In the genomic region with DNA sequence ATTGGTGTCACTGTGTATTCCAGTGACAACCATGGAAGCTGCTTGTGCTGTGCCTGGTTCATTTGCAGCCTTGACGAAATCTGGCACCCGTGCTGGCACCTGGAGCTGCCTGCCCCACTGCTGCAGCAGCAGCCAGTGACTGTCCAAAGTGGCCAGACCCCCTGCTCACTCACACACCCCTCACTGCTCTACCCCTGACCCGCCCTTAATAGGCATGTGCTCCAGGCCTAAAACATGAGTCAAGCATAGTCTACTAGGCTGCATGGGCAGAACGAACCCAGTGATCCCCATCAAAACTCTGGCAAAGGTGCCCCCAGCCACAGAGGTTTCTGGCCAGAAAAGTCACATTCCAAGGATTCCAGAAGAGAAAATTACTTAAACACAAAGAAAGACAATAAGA, we compare ENCODE assay signal across 27 cellular contexts. TPM values are rescaled to one million over a fixed set of nuclear protein-coding genes. Genes with fewer than 3 reads are reported as not detected.
"Had no signal": no experiment of that assay in that cellular context is flagged by ENCODE, and none has a peak within 500 bp of the region (broad histone marks: within the 10 kb centered on the region; RNA-seq: fewer than 3 reads in every experiment).

No MANE protein-coding gene starts in this region.

- H3K27ac ChIP-seq: ascending aorta, body of pancreas, SJSA1 had no signal

- DNase-seq: activated CD4-positive, alpha-beta T cell treated with anti-CD3 and anti-CD28 coated beads for 4 hours; activated CD8-positive, alpha-beta memory T cell treated with anti-CD3 and anti-CD28 coated beads, Interleukin-2, amount 50 U/mL, for 4 hours; activated CD8-positive, alpha-beta T cell treated with anti-CD3 and anti-CD28 coated beads for 36 hours; activated effector memory CD4-positive, alpha-beta T cell treated with anti-CD3 and anti-CD28 coated beads, Interleukin-2, amount 50 U/mL, for 16 hours; activated naive CD4-positive, alpha-beta T cell treated with Interleukin-2 at 50 U/mL for 16 hours; activated naive CD8-positive, alpha-beta T cell treated with anti-CD3 and anti-CD28 coated beads, Interleukin-2, amount 50 U/mL, for 24 hours; amniotic stem cell; body of pancreas; central memory CD4-positive, alpha-beta T cell; NCI-H1105 treated with DMSO at 0.1 percent for 48 hours; NCI-H1436 treated with DMSO at 0.1 percent for 48 hours; NCI-H187; NCI-H2081; NCI-H446; NCI-H524; SHP77; SW 1271 had no signal

- H3K36me3 Mint-ChIP-seq: activated naive CD4-positive, alpha-beta T cell treated with anti-CD3 and anti-CD28 coated beads, Interleukin-2, amount 50 U/mL, for 72 hours had no signal

- H3K9me3 Mint-ChIP-seq: activated CD8-positive, alpha-beta T cell treated with anti-CD3 and anti-CD28 coated beads for 36 hours; activated naive CD4-positive, alpha-beta T cell treated with anti-CD3 and anti-CD28 coated beads, Interleukin-2, amount 50 U/mL, for 72 hours; activated naive CD8-positive, alpha-beta T cell treated with anti-CD3 and anti-CD28 coated beads, Interleukin-2, amount 50 U/mL, for 24 hours; activated T-helper 1 cell treated with anti-CD3 and anti-CD28 coated beads, Interleukin-12 subunit alpha, Interleukin-12 subunit beta, Interleukin-2, Interleukin-4 antibody, amounts not matched to agents 30 ng/mL and 10 ng/mL and 1 ng/mL, durations not matched to agents 14 hours and 24 hours and 36 hours; T-helper 2 cell treated with Interferon-gamma antibody and Interleukin-4, amounts not matched to agents 5 μg/mL and 100 μg/mL, for 36 hours had no signal

- H3K27me3 ChIP-seq: ascending aorta, body of pancreas, SJSA1 had no signal

- H3K27ac Mint-ChIP-seq: activated CD8-positive, alpha-beta T cell treated with anti-CD3 and anti-CD28 coated beads for 36 hours; activated naive CD4-positive, alpha-beta T cell treated with anti-CD3 and anti-CD28 coated beads, Interleukin-2, amount 50 U/mL, for 72 hours; activated naive CD8-positive, alpha-beta T cell treated with anti-CD3 and anti-CD28 coated beads, Interleukin-2, amount 50 U/mL, for 24 hours; activated T-helper 1 cell treated with anti-CD3 and anti-CD28 coated beads, Interleukin-12 subunit alpha, Interleukin-12 subunit beta, Interleukin-2, Interleukin-4 antibody, amounts not matched to agents 30 ng/mL and 10 ng/mL and 1 ng/mL, durations not matched to agents 14 hours and 24 hours and 36 hours; T-helper 2 cell treated with Interferon-gamma antibody and Interleukin-4, amounts not matched to agents 5 μg/mL and 100 μg/mL, for 36 hours had no signal

- H3K4me1 Mint-ChIP-seq: activated naive CD8-positive, alpha-beta T cell treated with anti-CD3 and anti-CD28 coated beads, Interleukin-2, amount 50 U/mL, for 24 hours had no signal

- H3K4me1 ChIP-seq: ascending aorta, body of pancreas, SJSA1 had no signal

- H3K4me3 ChIP-seq: ascending aorta, body of pancreas, SJSA1 had no signal

- H3K36me3 ChIP-seq: ascending aorta, SJSA1 had no signal

- H3K27me3 Mint-ChIP-seq: activated CD8-positive, alpha-beta T cell treated with anti-CD3 and anti-CD28 coated beads for 36 hours had no signal

- H3K4me3 Mint-ChIP-seq: activated CD8-positive, alpha-beta T cell treated with anti-CD3 and anti-CD28 coated beads for 36 hours; activated naive CD8-positive, alpha-beta T cell treated with anti-CD3 and anti-CD28 coated beads, Interleukin-2, amount 50 U/mL, for 24 hours; activated T-helper 1 cell treated with anti-CD3 and anti-CD28 coated beads, Interleukin-12 subunit alpha, Interleukin-12 subunit beta, Interleukin-2, Interleukin-4 antibody, amounts not matched to agents 30 ng/mL and 10 ng/mL and 1 ng/mL, durations not matched to agents 14 hours and 24 hours and 36 hours; T-helper 2 cell treated with Interferon-gamma antibody and Interleukin-4, amounts not matched to agents 5 μg/mL and 100 μg/mL, for 36 hours had no signal

- H3K9me3 ChIP-seq: ascending aorta, body of pancreas, SJSA1 had no signal

- ATAC-seq: activated CD4-positive, CD25-positive, alpha-beta regulatory T cell treated with anti-CD3 and anti-CD28 coated beads, Interleukin-2, amount 50 U/mL, for 24 hours; activated CD8-positive, alpha-beta T cell treated with anti-CD3 and anti-CD28 coated beads for 36 hours; activated naive CD4-positive, alpha-beta T cell treated with anti-CD3 and anti-CD28 coated beads, Interleukin-2, amount 50 U/mL, for 72 hours; activated naive CD8-positive, alpha-beta T cell treated with anti-CD3 and anti-CD28 coated beads, Interleukin-2, amount 50 U/mL, for 24 hours; body of pancreas; SK-N-SH treated with all-trans-retinoic acid at 6 μM for 48 hours had no signal

RNA-seq across cellular contexts. Expression of gene PRAMEF1, which starts 7.7 kb away (rescaled TPM):
- total RNA-seq: activated CD8-positive, alpha-beta T cell treated with anti-CD3 and anti-CD28 coated beads for 36 hours; activated naive CD4-positive, alpha-beta T cell treated with anti-CD3 and anti-CD28 coated beads, Interleukin-2, amount 50 U/mL, for 72 hours; activated T-helper 1 cell treated with anti-CD3 and anti-CD28 coated beads, Interleukin-12 subunit alpha, Interleukin-12 subunit beta, Interleukin-2, Interleukin-4 antibody, amounts not matched to agents 30 ng/mL and 10 ng/mL and 1 ng/mL, durations not matched to agents 14 hours and 24 hours and 36 hours; ascending aorta; body of pancreas; bronchial epithelial cell; RPMI7951; SJSA1; T-helper 1 cell treated with Interleukin-12 subunit alpha and Interleukin-12 subunit beta and Interleukin-4 antibody, amounts not matched to agents 30 ng/mL and 1 ng/mL, for 36 hours had no signal

RNA-seq across cellular contexts. Expression of gene PRAMEF12, which starts 25.4 kb away (rescaled TPM):
- total RNA-seq: activated CD8-positive, alpha-beta T cell treated with anti-CD3 and anti-CD28 coated beads for 36 hours; activated naive CD4-positive, alpha-beta T cell treated with anti-CD3 and anti-CD28 coated beads, Interleukin-2, amount 50 U/mL, for 72 hours; activated T-helper 1 cell treated with anti-CD3 and anti-CD28 coated beads, Interleukin-12 subunit alpha, Interleukin-12 subunit beta, Interleukin-2, Interleukin-4 antibody, amounts not matched to agents 30 ng/mL and 10 ng/mL and 1 ng/mL, durations not matched to agents 14 hours and 24 hours and 36 hours; ascending aorta; body of pancreas; bronchial epithelial cell; RPMI7951; SJSA1; T-helper 1 cell treated with Interleukin-12 subunit alpha and Interleukin-12 subunit beta and Interleukin-4 antibody, amounts not matched to agents 30 ng/mL and 1 ng/mL, for 36 hours had no signal

RNA-seq across cellular contexts. Expression of gene PRAMEF11, which starts 32.3 kb away (rescaled TPM):
- total RNA-seq: activated CD8-positive, alpha-beta T cell treated with anti-CD3 and anti-CD28 coated beads for 36 hours; activated naive CD4-positive, alpha-beta T cell treated with anti-CD3 and anti-CD28 coated beads, Interleukin-2, amount 50 U/mL, for 72 hours; activated T-helper 1 cell treated with anti-CD3 and anti-CD28 coated beads, Interleukin-12 subunit alpha, Interleukin-12 subunit beta, Interleukin-2, Interleukin-4 antibody, amounts not matched to agents 30 ng/mL and 10 ng/mL and 1 ng/mL, durations not matched to agents 14 hours and 24 hours and 36 hours; ascending aorta; body of pancreas; bronchial epithelial cell; RPMI7951; SJSA1; T-helper 1 cell treated with Interleukin-12 subunit alpha and Interleukin-12 subunit beta and Interleukin-4 antibody, amounts not matched to agents 30 ng/mL and 1 ng/mL, for 36 hours had no signal

RNA-seq across cellular contexts. Expression of gene HNRNPCL1, which starts 49.6 kb away (rescaled TPM):
- total RNA-seq: activated CD8-positive, alpha-beta T cell treated with anti-CD3 and anti-CD28 coated beads for 36 hours; activated naive CD4-positive, alpha-beta T cell treated with anti-CD3 and anti-CD28 coated beads, Interleukin-2, amount 50 U/mL, for 72 hours; activated T-helper 1 cell treated with anti-CD3 and anti-CD28 coated beads, Interleukin-12 subunit alpha, Interleukin-12 subunit beta, Interleukin-2, Interleukin-4 antibody, amounts not matched to agents 30 ng/mL and 10 ng/mL and 1 ng/mL, durations not matched to agents 14 hours and 24 hours and 36 hours; ascending aorta; body of pancreas; bronchial epithelial cell; SJSA1; T-helper 1 cell treated with Interleukin-12 subunit alpha and Interleukin-12 subunit beta and Interleukin-4 antibody, amounts not matched to agents 30 ng/mL and 1 ng/mL, for 36 hours had no signal

RNA-seq across cellular contexts. Expression of gene CFAP107, which starts 52.9 kb away (rescaled TPM):
- total RNA-seq: activated CD8-positive, alpha-beta T cell treated with anti-CD3 and anti-CD28 coated beads for 36 hours; activated naive CD4-positive, alpha-beta T cell treated with anti-CD3 and anti-CD28 coated beads, Interleukin-2, amount 50 U/mL, for 72 hours; activated T-helper 1 cell treated with anti-CD3 and anti-CD28 coated beads, Interleukin-12 subunit alpha, Interleukin-12 subunit beta, Interleukin-2, Interleukin-4 antibody, amounts not matched to agents 30 ng/mL and 10 ng/mL and 1 ng/mL, durations not matched to agents 14 hours and 24 hours and 36 hours; ascending aorta; body of pancreas; bronchial epithelial cell; RPMI7951; SJSA1; T-helper 1 cell treated with Interleukin-12 subunit alpha and Interleukin-12 subunit beta and Interleukin-4 antibody, amounts not matched to agents 30 ng/mL and 1 ng/mL, for 36 hours had no signal
